In genomic region chr1:231215676-231216385, GRCh38 we compare ENCODE assay signal across 20 cellular contexts. TPM values are rescaled to one million over a fixed set of nuclear protein-coding genes. Genes with fewer than 3 reads are reported as not detected.
A peak's percentile ranks its signal among the peaks of the same experiment; 100 is the strongest.
DNase-seq lines count a peak whose midpoint lies in the region; ATAC-seq and TF ChIP-seq lines count a peak whose summit lies in the region.
"Had no signal": no experiment of that assay in that cellular context is flagged by ENCODE, and none has a peak within 500 bp of the region (broad histone marks: within the 10 kb centered on the region; RNA-seq: fewer than 3 reads in every experiment).

No MANE protein-coding gene starts in this region.

- peak overlapping the region; percentile 84 for H2AFZ ChIP-seq in mammary epithelial cell (ENCODE audit: low read depth, low read length)

- intact Hi-C loops in mammary epithelial cell (cut with micrococcal nuclease), result loop anchor here (10.0 kb wide), 1 partner anchor 201 kb away; no protein-coding TSS in a partner anchor
- intact Hi-C loops in MCF 10A (cut with micrococcal nuclease), result no loop called here

- no peak overlapping the region for H3K4me3 ChIP-seq in mammary epithelial cell (replicated peaks in 1 of 3; ENCODE audit: insufficient read depth in 1 of 3, low read depth in 2 of 3, low read length in 3 of 3)
- H3K4me3 ChIP-seq: A549, heart right ventricle, sigmoid colon, SJSA1, transverse colon had no signal

- POLR2A ChIA-PET in MCF 10A (lab: Yijun Ruan, JAX), result interaction anchor here (0.6 to 3.1 kb wide), 11 partner anchors 9 to 237 kb away, joined by 3 to 15 read pairs (median 7); partner anchors contain the start of genes ARV1 and TTC13
- POLR2A ChIA-PET in RWPE1 (lab: Yijun Ruan, JAX; ENCODE audit: low non-redundant PET), result no interaction called here

- in situ Hi-C loops in mammary epithelial cell (cut with MboI; ENCODE audit: low sequenced_read_pairs in 2 of 2), result loop anchor here (10.0 to 25.0 kb wide), 4 partner anchors 301 to 579 kb away; partner anchors contain the start of gene COG2 (in 1 of the 2)

- 84% methylated on average over 10 of the region's 10 CpGs for WGBS in mammary epithelial cell (ENCODE audit: low coverage, missing lambda C conversion rate)

- H3K27me3 Mint-ChIP-seq in MCF 10A (ENCODE audit: insufficient read depth, unreplicated experiment) (no peaks in the 10 kb centered on the region), chondrocyte (ENCODE audit: low read depth) (peaks cover 19% of the 10 kb centered on the region)
- H3K27me3 Mint-ChIP-seq in activated T-helper 17 cell treated with anti-CD3 and anti-CD28 coated beads, Interleukin-2, amount 50 U/mL, for 72 hours, result no peaks in the 10 kb centered on the region
- H3K27me3 Mint-ChIP-seq: activated naive CD4-positive, alpha-beta T cell treated with anti-CD3 and anti-CD28 coated beads, Interleukin-2, amount 50 U/mL, for 24 hours had no signal

- H3K27me3 ChIP-seq in mammary epithelial cell (ENCODE audit: insufficient read depth, low read length), result no peaks in the 10 kb centered on the region
- H3K27me3 ChIP-seq: SJSA1, transverse colon had no signal

- no peaks in the 10 kb centered on the region for H3K36me3 ChIP-seq in mammary epithelial cell (ENCODE audit: insufficient read depth, low read length)
- H3K36me3 ChIP-seq: heart right ventricle, sigmoid colon, SJSA1, transverse colon had no signal

- H3K27ac ChIP-seq in mammary epithelial cell (ENCODE audit: insufficient read depth, low read depth, low read length), result no peak overlapping the region
- H3K27ac ChIP-seq in RWPE1, result no peak overlapping the region
- H3K27ac ChIP-seq: heart right ventricle, sigmoid colon, SJSA1, transverse colon had no signal

- no peaks in the 10 kb centered on the region for H3K9me3 Mint-ChIP-seq in MCF 10A (ENCODE audit: unreplicated experiment)
- H3K9me3 Mint-ChIP-seq in activated T-helper 17 cell treated with anti-CD3 and anti-CD28 coated beads, Interleukin-2, amount 50 U/mL, for 72 hours, result no peaks in the 10 kb centered on the region
- no peaks in the 10 kb centered on the region for H3K9me3 Mint-ChIP-seq in chondrocyte (ENCODE audit: low read depth)
- H3K9me3 Mint-ChIP-seq: activated CD4-positive, alpha-beta T cell treated with anti-CD3 and anti-CD28 coated beads, Interleukin-2, amount 10 ng/mL, durations not matched to agents 24 days and 14 days; activated naive CD4-positive, alpha-beta T cell treated with anti-CD3 and anti-CD28 coated beads, Interleukin-2, amount 50 U/mL, for 24 hours; CD8-positive, alpha-beta memory T cell had no signal

- H3K4me3 Mint-ChIP-seq in MCF 10A (ENCODE audit: unreplicated experiment) (no peak overlapping the region), chondrocyte (ENCODE audit: unreplicated experiment) (no peak overlapping the region)
- no peak overlapping the region for H3K4me3 Mint-ChIP-seq in activated T-helper 17 cell treated with anti-CD3 and anti-CD28 coated beads, Interleukin-2, amount 50 U/mL, for 72 hours
- H3K4me3 Mint-ChIP-seq: activated CD4-positive, alpha-beta T cell treated with anti-CD3 and anti-CD28 coated beads, Interleukin-2, amount 10 ng/mL, durations not matched to agents 24 days and 14 days; activated naive CD4-positive, alpha-beta T cell treated with anti-CD3 and anti-CD28 coated beads, Interleukin-2, amount 50 U/mL, for 24 hours; CD8-positive, alpha-beta memory T cell had no signal

- no peaks in the 10 kb centered on the region for H4K20me1 ChIP-seq in mammary epithelial cell (ENCODE audit: insufficient read depth, low read length)

- no peaks in the 10 kb centered on the region for H3K9me3 ChIP-seq in mammary epithelial cell (replicated peaks; ENCODE audit: insufficient read depth, low read length)
- H3K9me3 ChIP-seq: A549, heart right ventricle, sigmoid colon, SJSA1, transverse colon had no signal

- ATAC-seq in HG03280 (IDR thresholded peaks at IDR 0.05; ENCODE audit: unreplicated experiment), result peak; percentile 4
- ATAC-seq in activated T-helper 17 cell treated with anti-CD3 and anti-CD28 coated beads, Interleukin-2, amount 50 U/mL, for 72 hours (replicated peaks), result no peak
- ATAC-seq: heart right ventricle had no signal

- CTCF ChIA-PET in mammary epithelial cell (lab: Charles Lee; ENCODE audit: low non-redundant PET) (no interaction called here), MCF 10A (lab: Yijun Ruan, JAX) (interaction anchor here (0.7 to 2.8 kb wide), 10 partner anchors 9 to 418 kb away, joined by 3 to 20 read pairs (median 4); no protein-coding TSS in a partner anchor), RWPE1 (lab: Yijun Ruan, JAX) (no interaction called here)

- peaks cover 10% of the 10 kb centered on the region for H3K4me1 ChIP-seq in mammary epithelial cell (ENCODE audit: insufficient read depth, low read length)

- BruUV-seq in mammary epithelial cell (replicated peaks; lab: Mats Ljungman, UMichigan) (no TSS peak), MCF 10A (replicated peaks; lab: Mats Ljungman, UMichigan) (no TSS peak)

- no peak overlapping the region for H3K4me2 ChIP-seq in mammary epithelial cell (ENCODE audit: insufficient read depth, low read depth, low read length)
- H3K4me2 ChIP-seq: A549 had no signal

- DNase-seq in mammary epithelial cell (no peak), MCF 10A (ENCODE audit: unreplicated experiment) (no peak), SKM-1 treated with dmso at 0.1 percent for 144 hours (lab: John Stamatoyannopoulos, UW; ENCODE audit: unreplicated experiment) (no peak), NOMO-1 treated with DMSO at 0.1 percent for 48 hours (lab: John Stamatoyannopoulos, UW; ENCODE audit: unreplicated experiment) (no peak), chondrocyte (ENCODE audit: low spot score) (no peak), RWPE1 (ENCODE audit: low spot score) (no peak)
- DNase-seq: activated CD4-positive, alpha-beta T cell treated with anti-CD3 and anti-CD28 coated beads, Interleukin-2, amount 10 ng/mL, durations not matched to agents 24 days and 14 days; activated T-cell treated with anti-CD3 and anti-CD28 coated beads for 4 hours; heart right ventricle; islet precursor cell; NCI-H1092 treated with DMSO at 0.1 percent for 48 hours; sigmoid colon; stimulated activated CD4-positive, alpha-beta T cell treated with anti-CD3 and anti-CD28 coated beads, Interleukin-2, amount 100 ng/mL, for 48 hours had no signal

- no peaks in the 10 kb centered on the region for H3K79me2 ChIP-seq in mammary epithelial cell (ENCODE audit: insufficient read depth, low read length)

- no peak overlapping the region for H3K9ac ChIP-seq in mammary epithelial cell (ENCODE audit: insufficient read depth, low read length)

- H3K27ac Mint-ChIP-seq in MCF 10A (ENCODE audit: low read depth, unreplicated experiment), result no peak overlapping the region
- H3K27ac Mint-ChIP-seq in activated T-helper 17 cell treated with anti-CD3 and anti-CD28 coated beads, Interleukin-2, amount 50 U/mL, for 72 hours, result peak overlapping the region; percentile 23
- no peak overlapping the region for H3K27ac Mint-ChIP-seq in chondrocyte (ENCODE audit: unreplicated experiment)
- H3K27ac Mint-ChIP-seq: activated CD4-positive, alpha-beta T cell treated with anti-CD3 and anti-CD28 coated beads, Interleukin-2, amount 10 ng/mL, durations not matched to agents 24 days and 14 days; activated naive CD4-positive, alpha-beta T cell treated with anti-CD3 and anti-CD28 coated beads, Interleukin-2, amount 50 U/mL, for 24 hours had no signal

- TF ChIP-seq CTCF in mammary epithelial cell (conservative IDR thresholded peaks at IDR 0.05 in 1 of 2, IDR thresholded peaks at IDR 0.05 in 1 of 2; ENCODE audit: extremely low read depth in 1 of 2, insufficient read depth in 1 of 2, low read depth in 1 of 2, low read length in 2 of 2) (no peak), MCF 10A (IDR thresholded peaks at IDR 0.05; ENCODE audit: unreplicated experiment) (no peak), chondrocyte (IDR thresholded peaks at IDR 0.05) (no peak), RWPE1 (conservative IDR thresholded peaks at IDR 0.05; ENCODE audit: low read depth) (no peak)

- dilution Hi-C loops in mammary epithelial cell (cut with HindIII; ENCODE audit: low sequenced_read_pairs), result no loop called here

- H3K36me3 Mint-ChIP-seq in MCF 10A (ENCODE audit: insufficient read depth, unreplicated experiment) (no peaks in the 10 kb centered on the region), chondrocyte (ENCODE audit: low read depth) (no peaks in the 10 kb centered on the region)
- H3K36me3 Mint-ChIP-seq in activated T-helper 17 cell treated with anti-CD3 and anti-CD28 coated beads, Interleukin-2, amount 50 U/mL, for 72 hours (ENCODE audit: low read depth), result no peaks in the 10 kb centered on the region
- H3K36me3 Mint-ChIP-seq: activated naive CD4-positive, alpha-beta T cell treated with anti-CD3 and anti-CD28 coated beads, Interleukin-2, amount 50 U/mL, for 24 hours; CD8-positive, alpha-beta memory T cell had no signal

- H3K4me1 Mint-ChIP-seq in MCF 10A (ENCODE audit: insufficient read depth, unreplicated experiment) (peaks cover 21% of the 10 kb centered on the region), chondrocyte (ENCODE audit: low read depth) (peaks cover 2% of the 10 kb centered on the region)
- no peaks in the 10 kb centered on the region for H3K4me1 Mint-ChIP-seq in activated T-helper 17 cell treated with anti-CD3 and anti-CD28 coated beads, Interleukin-2, amount 50 U/mL, for 72 hours

RNA-seq across cellular contexts. Expression of gene GNPAT, which starts 25.2 kb away (rescaled TPM):
- total RNA-seq in mammary epithelial cell, result 10 to 100 TPM; 29.5 to 52.2 TPM
- 23.0 TPM for polyA plus RNA-seq in mammary epithelial cell
- 58.7 TPM for polyA minus RNA-seq in mammary epithelial cell
- 60.9 and 64.4 TPM in 2 replicates for total RNA-seq in MCF 10A (2022)
- total RNA-seq in activated T-helper 17 cell treated with anti-CD3 and anti-CD28 coated beads, Interleukin-2, amount 50 U/mL, for 72 hours, result 10 to 100 TPM; 41.9 to 52.9 TPM
- 37.6 to 43.2 TPM (median 37.9 TPM) in 3 replicates for total RNA-seq in chondrocyte

RNA-seq across cellular contexts. Expression of gene TRIM67, which starts 54.0 kb away (rescaled TPM):
- total RNA-seq in mammary epithelial cell (not detected), MCF 10A (2022) (not detected in 2 replicates), chondrocyte (1.2 to 2.9 TPM (median 1.6 TPM) in 3 replicates)
- polyA plus RNA-seq in mammary epithelial cell, result not detected
- polyA minus RNA-seq in mammary epithelial cell, result not detected
- not detected for total RNA-seq in activated T-helper 17 cell treated with anti-CD3 and anti-CD28 coated beads, Interleukin-2, amount 50 U/mL, for 72 hours
- total RNA-seq: activated CD4-positive, alpha-beta T cell treated with anti-CD3 and anti-CD28 coated beads, Interleukin-2, amount 10 ng/mL, durations not matched to agents 24 days and 14 days; CD8-positive, alpha-beta memory T cell had no signal
- polyA plus RNA-seq: CD8-positive, alpha-beta memory T cell; heart right ventricle had no signal
